In the genomic region with DNA sequence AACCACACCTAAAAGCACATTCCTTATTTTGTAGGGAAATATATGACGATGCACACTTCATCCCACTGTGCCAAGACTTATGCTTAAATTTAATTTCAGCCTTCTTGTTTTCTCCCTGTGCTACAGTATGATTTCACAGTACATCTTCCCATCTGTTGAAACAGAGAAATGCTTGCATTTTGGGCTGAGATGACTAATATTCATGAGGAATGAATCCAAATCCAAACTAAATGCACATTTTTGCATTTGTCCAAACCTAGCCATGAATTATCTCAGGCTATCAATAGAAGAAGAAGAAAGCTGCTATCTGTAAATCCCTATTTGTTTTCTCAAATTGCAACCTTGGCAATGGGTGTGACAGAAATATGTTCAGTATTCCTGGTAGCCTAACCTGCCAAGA, we compare ENCODE assay signal across 18 cellular contexts.
DNase-seq lines count a peak whose midpoint lies in the region; ATAC-seq and TF ChIP-seq lines count a peak whose summit lies in the region.
"Had no signal": no experiment of that assay in that cellular context is flagged by ENCODE, and none has a peak within 500 bp of the region (broad histone marks: within the 10 kb centered on the region; RNA-seq: fewer than 3 reads in every experiment).

No MANE protein-coding gene starts in this region.

- DNase-seq in AG08395 (ENCODE audit: low spot score): peak; percentile 19
- DNase-seq in HCEC 1CT: peak; percentile 15
- DNase-seq in dedifferentiated amniotic fluid mesenchymal stem cell (ENCODE audit: extremely low spot score): peak; percentile 43
- DNase-seq in mesothelial cell of epicardium (ENCODE audit: low spot score in 2 of 2, unreplicated experiment in 2 of 2): no peak
- DNase-seq in NK-92 (lab: John Stamatoyannopoulos, UW; ENCODE audit: unreplicated experiment): no peak
- DNase-seq in DMS153 (lab: John Stamatoyannopoulos, UW): no peak
- no peak for DNase-seq in left lobe of liver (ENCODE audit: low spot score)
- DNase-seq: 8988T; CD4-positive, CD25-positive, alpha-beta regulatory T cell; DMS79 treated with DMSO at 0.1 percent for 48 hours; GDM1; GOT3; MM.1S; NCI-H1105; NCI-H1694 treated with DMSO at 0.1 percent for 48 hours; NCI-H446; NCI-H748 treated with DMSO at 0.1 percent for 48 hours had no signal

- no peaks in the 10 kb centered on the region for H3K36me3 Mint-ChIP-seq in mesothelial cell of epicardium

- no peak for ATAC-seq in activated CD4-positive, CD25-positive, alpha-beta regulatory T cell treated with anti-CD3 and anti-CD28 coated beads, Interleukin-2, amount 50 U/mL, for 24 hours
- no peak for ATAC-seq in left lobe of liver

- H3K4me3 Mint-ChIP-seq in mesothelial cell of epicardium: no peak overlapping the region
- H3K4me3 Mint-ChIP-seq: CD4-positive, CD25-positive, alpha-beta regulatory T cell had no signal

- no peaks in the 10 kb centered on the region for H3K9me3 Mint-ChIP-seq in mesothelial cell of epicardium
- H3K9me3 Mint-ChIP-seq: CD4-positive, CD25-positive, alpha-beta regulatory T cell had no signal

- peaks cover 28% of the 10 kb centered on the region for H3K4me1 Mint-ChIP-seq in mesothelial cell of epicardium
- H3K4me1 Mint-ChIP-seq: CD4-positive, CD25-positive, alpha-beta regulatory T cell had no signal

- no peak for TF ChIP-seq CTCF in mesothelial cell of epicardium (IDR thresholded peaks at IDR 0.05; ENCODE audit: unreplicated experiment)

- peaks cover 3% of the 10 kb centered on the region for H3K27me3 Mint-ChIP-seq in mesothelial cell of epicardium (ENCODE audit: low read depth)
- H3K27me3 Mint-ChIP-seq: CD4-positive, CD25-positive, alpha-beta regulatory T cell had no signal

- peak overlapping the region; percentile 13 for H3K27ac Mint-ChIP-seq in mesothelial cell of epicardium
- H3K27ac Mint-ChIP-seq: CD4-positive, CD25-positive, alpha-beta regulatory T cell had no signal

Comparison
In these comparisons a context has a peak if more than half of its experiments do, and no peak if none do; other contexts are left out.
1. DNase-seq: peak in AG08395 (single experiment), HCEC 1CT (single experiment) and dedifferentiated amniotic fluid mesenchymal stem cell (single experiment); none in mesothelial cell of epicardium (0 of 2), NK-92 (single experiment), DMS153 (single experiment) and left lobe of liver (single experiment).